ENCODE assay signal across 9 cellular contexts in genomic region chr17:19002805-19003542, GRCh38. TPM values are rescaled to one million over a fixed set of nuclear protein-coding genes. Genes with fewer than 3 reads are reported as not detected.
DNase-seq lines count a peak whose midpoint lies in the region; ATAC-seq and TF ChIP-seq lines count a peak whose summit lies in the region.
"Had no signal": no experiment of that assay in that cellular context is flagged by ENCODE, and none has a peak within 500 bp of the region (broad histone marks: within the 10 kb centered on the region; RNA-seq: fewer than 3 reads in every experiment).

No MANE protein-coding gene starts in this region.

- H3K36me3 ChIP-seq in ectodermal cell (ENCODE audit: control insufficient read depth, insufficient read depth, low read length) (no peaks in the 10 kb centered on the region), PC-3 (ENCODE audit: low read depth, low read length) (no peaks in the 10 kb centered on the region)

- H4K20me1 ChIP-seq in PC-3 (ENCODE audit: low read length): no peaks in the 10 kb centered on the region

- ATAC-seq in GM18907 (IDR thresholded peaks at IDR 0.05; ENCODE audit: unreplicated experiment) (no peak), GM21786 (IDR thresholded peaks at IDR 0.05; ENCODE audit: unreplicated experiment) (no peak), PC-3 (no peak)

- peak overlapping the region; percentile 63 for H3K4me3 ChIP-seq in ectodermal cell (ENCODE audit: insufficient read depth, low read depth, low read length)
- no peak overlapping the region for H3K4me3 ChIP-seq in PC-3 (ENCODE audit: low read length)

- no peak overlapping the region for H3K27ac ChIP-seq in ectodermal cell (ENCODE audit: insufficient read depth, low read depth, low read length, poor library complexity, severe bottlenecking)
- no peak overlapping the region for H3K27ac ChIP-seq in PC-3 (ENCODE audit: low read length)

- H3K27ac Mint-ChIP-seq in Calu3 (ENCODE audit: unreplicated experiment) (no peak overlapping the region), neural crest cell (ENCODE audit: unreplicated experiment) (no peak overlapping the region)

- H2AFZ ChIP-seq in PC-3 (ENCODE audit: low read length): no peak overlapping the region

- H3K9me3 ChIP-seq in ectodermal cell (ENCODE audit: control insufficient read depth, low read length) (no peaks in the 10 kb centered on the region), PC-3 (ENCODE audit: low read length) (no peaks in the 10 kb centered on the region)

- H3K27me3 Mint-ChIP-seq in Calu3 (ENCODE audit: unreplicated experiment) (no peaks in the 10 kb centered on the region), neural crest cell (ENCODE audit: low read depth) (peaks cover 47% of the 10 kb centered on the region)

- H3K36me3 Mint-ChIP-seq in Calu3 (ENCODE audit: insufficient read depth, unreplicated experiment) (peaks cover 26% of the 10 kb centered on the region), neural crest cell (ENCODE audit: low read depth) (peaks cover 2% of the 10 kb centered on the region)

- H3K4me2 ChIP-seq in PC-3 (ENCODE audit: low read length): no peak overlapping the region

- no peaks in the 10 kb centered on the region for H3F3A ChIP-seq in PC-3 (ENCODE audit: low read length, unreplicated experiment)

- intact Hi-C loops in Calu3 (cut with micrococcal nuclease; ENCODE audit: unreplicated experiment) (no loop called here), PC-3 (cut with micrococcal nuclease) (no loop called here)

- no peaks in the 10 kb centered on the region for H3K9me2 ChIP-seq in PC-3 (replicated peaks; ENCODE audit: low read length)

- DNase-seq in Calu3: no peak
- DNase-seq in RKO (ENCODE audit: low spot score): peak; percentile 83
- no peak for DNase-seq in neural crest cell (ENCODE audit: low read depth, low spot score)
- DNase-seq in NCI-H2081 treated with DMSO at 0.1 percent for 48 hours (lab: John Stamatoyannopoulos, UW): no peak
- no peak for DNase-seq in PC-3

- 56 to 59% methylated on average over 11 of the region's 11 CpGs for WGBS in ectodermal cell, 2 experiments

- POLR2A ChIA-PET in PC-3 (lab: Charles Lee; ENCODE audit: unreplicated experiment): no interaction called here

- H3K4me1 ChIP-seq in ectodermal cell (ENCODE audit: control insufficient read depth, insufficient read depth, low read length) (peaks cover 14% of the 10 kb centered on the region), PC-3 (ENCODE audit: insufficient read depth, low read length) (peaks cover 5% of the 10 kb centered on the region; the same call in 1 of the 2 replicates)

- no peaks in the 10 kb centered on the region for H3K79me2 ChIP-seq in PC-3 (ENCODE audit: low read length)

- no peak overlapping the region for H3K9ac ChIP-seq in PC-3 (ENCODE audit: low read length)

- H3K9me3 Mint-ChIP-seq in Calu3 (ENCODE audit: low read depth, unreplicated experiment): no peaks in the 10 kb centered on the region
- no peaks in the 10 kb centered on the region for H3K9me3 Mint-ChIP-seq in neural crest cell
- H3K9me3 Mint-ChIP-seq: activated naive CD4-positive, alpha-beta T cell treated with anti-CD3 and anti-CD28 coated beads, Interleukin-2, amount 50 U/mL, for 72 hours had no signal

- no TSS peak for BruUV-seq in Calu3 (replicated peaks; lab: Mats Ljungman, UMichigan)
- no TSS peak for BruUV-seq in PC-3 (replicated peaks; lab: Mats Ljungman, UMichigan)

- H3K4me1 Mint-ChIP-seq in Calu3 (ENCODE audit: low read depth, unreplicated experiment) (peaks cover 16% of the 10 kb centered on the region), neural crest cell (no peaks in the 10 kb centered on the region)

- peaks cover 4% of the 10 kb centered on the region for H3K27me3 ChIP-seq in ectodermal cell (ENCODE audit: control insufficient read depth, insufficient read depth, low read length, poor library complexity, severe bottlenecking)
- H3K27me3 ChIP-seq in PC-3 (ENCODE audit: low read length): no peaks in the 10 kb centered on the region

- CTCF ChIA-PET in Calu3 (lab: Charles Lee): interaction anchor here (1.0 kb wide), 1 partner anchor 9 kb away, joined by 3 read pairs; no protein-coding TSS in a partner anchor
- CTCF ChIA-PET in PC-3 (lab: Charles Lee): no interaction called here

- no peak for TF ChIP-seq CTCF in Calu3 (IDR thresholded peaks at IDR 0.05; ENCODE audit: unreplicated experiment)
- no peak for TF ChIP-seq CTCF in neural crest cell (conservative IDR thresholded peaks at IDR 0.05)
- TF ChIP-seq CTCF in PC-3 (conservative IDR thresholded peaks at IDR 0.05; ENCODE audit: low read depth, low read length): no peak

- H3K4me3 Mint-ChIP-seq in Calu3 (ENCODE audit: low read depth, unreplicated experiment): peak overlapping the region; percentile 66
- H3K4me3 Mint-ChIP-seq in neural crest cell: peak overlapping the region; percentile 47

RNA-seq across cellular contexts. Expression of gene FAM83G, which starts 1.6 kb away (rescaled TPM):
- total RNA-seq in Calu3 (2022): 21.2 and 21.5 TPM in 2 replicates
- polyA plus RNA-seq in ectodermal cell (2013, experiment 1 of 4): 15.0 TPM
- 16.0 TPM for polyA plus RNA-seq in ectodermal cell (2013, experiment 2 of 4)
- 9.2 TPM for polyA plus RNA-seq in ectodermal cell (2013, experiment 3 of 4)
- polyA plus RNA-seq in ectodermal cell (2013, experiment 4 of 4): 10.7 TPM
- total RNA-seq in neural crest cell: 1.3 and 1.8 TPM in 2 replicates
- 0.26 and 4.7 TPM in 2 replicates for total RNA-seq in PC-3 (2014; rRNA removed)

RNA-seq across cellular contexts. Expression of gene GRAP, which starts 43.8 kb away (rescaled TPM):
- total RNA-seq in Calu3 (2022) (not detected in 2 replicates), neural crest cell (2.1 and 2.8 TPM in 2 replicates), PC-3 (2014; rRNA removed) (not detected in 2 replicates)
- 0.33 TPM for polyA plus RNA-seq in ectodermal cell (2013, experiment 1 of 4)
- 0.84 TPM for polyA plus RNA-seq in ectodermal cell (2013, experiment 2 of 4)
- 0.21 TPM for polyA plus RNA-seq in ectodermal cell (2013, experiment 3 of 4)
- polyA plus RNA-seq in ectodermal cell (2013, experiment 4 of 4): 0.16 TPM

RNA-seq across cellular contexts. Expression of gene SLC5A10, which starts 51.0 kb away (rescaled TPM):
- total RNA-seq in Calu3 (2022): not detected in 2 replicates
- not detected for polyA plus RNA-seq in ectodermal cell (2013, experiment 1 of 4)
- not detected for polyA plus RNA-seq in ectodermal cell (2013, experiment 2 of 4)
- polyA plus RNA-seq in ectodermal cell (2013, experiment 3 of 4): not detected
- not detected for polyA plus RNA-seq in ectodermal cell (2013, experiment 4 of 4)
- total RNA-seq in neural crest cell: not detected in 2 replicates
- total RNA-seq in PC-3 (2014; rRNA removed): not detected in 2 replicates
- total RNA-seq: activated naive CD4-positive, alpha-beta T cell treated with anti-CD3 and anti-CD28 coated beads, Interleukin-2, amount 50 U/mL, for 72 hours had no signal
